In genomic region chr3:168047190-168047795, GRCh38 we compare ENCODE assay signal across 2 cellular contexts.
TF ChIP-seq lines count a peak whose summit lies in the region.

No MANE protein-coding gene starts in this region.

TF ChIP-seq in HEK293, 187 proteins besides CTCF, POLR2A, EP300 and RAD21 (continued from another document and continues in another):
- TF ChIP-seq ZNF654 (tag by site-specific recombination; IDR thresholded peaks at IDR 0.05; ENCODE audit: low read depth) = peak; percentile 98
- no peak for TF ChIP-seq HOXA7 (CRISPR knock-in tag; IDR thresholded peaks at IDR 0.05; ENCODE audit: borderline replicate concordance)
- no peak for TF ChIP-seq ZNF843 (tag by site-specific recombination; IDR thresholded peaks at IDR 0.05)
- TF ChIP-seq ZNF621 (tag by site-specific recombination; IDR thresholded peaks at IDR 0.05) = no peak
- TF ChIP-seq GLI2 (tag by site-specific recombination; IDR thresholded peaks at IDR 0.05; ENCODE audit: borderline replicate concordance, low read depth) = no peak
- no peak for TF ChIP-seq ZNF223 (tag by site-specific recombination; IDR thresholded peaks at IDR 0.05)
- no peak for TF ChIP-seq ZNF211 (tag by site-specific recombination; IDR thresholded peaks at IDR 0.05; ENCODE audit: low read depth)
- no peak for TF ChIP-seq ZNF501 (tag by site-specific recombination; IDR thresholded peaks at IDR 0.05)
- no peak for TF ChIP-seq MYNN (tag by site-specific recombination; IDR thresholded peaks at IDR 0.05; ENCODE audit: borderline replicate concordance)
- TF ChIP-seq ZNF350 (tag by site-specific recombination; IDR thresholded peaks at IDR 0.05) = no peak
- TF ChIP-seq ZNF629 (tag by site-specific recombination; IDR thresholded peaks at IDR 0.05) = peak; percentile 48; the same call in 1 of the 2 replicates
- TF ChIP-seq ZNF76 (tag by site-specific recombination; IDR thresholded peaks at IDR 0.05; ENCODE audit: borderline replicate concordance, low read depth) = no peak
- peak; percentile 89 for TF ChIP-seq ZNF660 (tag by site-specific recombination; IDR thresholded peaks at IDR 0.05)
- TF ChIP-seq ZBTB8A (tag by site-specific recombination; IDR thresholded peaks at IDR 0.05) = 0 out of 2 replicates have a peak, but pooled peaks have one; percentile 10
- TF ChIP-seq MZF1 (tag by site-specific recombination; IDR thresholded peaks at IDR 0.05; ENCODE audit: borderline replicate concordance) = no peak
- TF ChIP-seq OVOL3 (tag by site-specific recombination; IDR thresholded peaks at IDR 0.05) = no peak
- TF ChIP-seq SETDB1 (IDR thresholded peaks at IDR 0.05; ENCODE audit: insufficient read length, low read length) = no peak
- no peak for TF ChIP-seq ZNF266 (tag by site-specific recombination; IDR thresholded peaks at IDR 0.05; ENCODE audit: low read depth)
- no peak for TF ChIP-seq ZNF555 (tag by site-specific recombination; conservative IDR thresholded peaks at IDR 0.05)
- TF ChIP-seq, protein P1, sequence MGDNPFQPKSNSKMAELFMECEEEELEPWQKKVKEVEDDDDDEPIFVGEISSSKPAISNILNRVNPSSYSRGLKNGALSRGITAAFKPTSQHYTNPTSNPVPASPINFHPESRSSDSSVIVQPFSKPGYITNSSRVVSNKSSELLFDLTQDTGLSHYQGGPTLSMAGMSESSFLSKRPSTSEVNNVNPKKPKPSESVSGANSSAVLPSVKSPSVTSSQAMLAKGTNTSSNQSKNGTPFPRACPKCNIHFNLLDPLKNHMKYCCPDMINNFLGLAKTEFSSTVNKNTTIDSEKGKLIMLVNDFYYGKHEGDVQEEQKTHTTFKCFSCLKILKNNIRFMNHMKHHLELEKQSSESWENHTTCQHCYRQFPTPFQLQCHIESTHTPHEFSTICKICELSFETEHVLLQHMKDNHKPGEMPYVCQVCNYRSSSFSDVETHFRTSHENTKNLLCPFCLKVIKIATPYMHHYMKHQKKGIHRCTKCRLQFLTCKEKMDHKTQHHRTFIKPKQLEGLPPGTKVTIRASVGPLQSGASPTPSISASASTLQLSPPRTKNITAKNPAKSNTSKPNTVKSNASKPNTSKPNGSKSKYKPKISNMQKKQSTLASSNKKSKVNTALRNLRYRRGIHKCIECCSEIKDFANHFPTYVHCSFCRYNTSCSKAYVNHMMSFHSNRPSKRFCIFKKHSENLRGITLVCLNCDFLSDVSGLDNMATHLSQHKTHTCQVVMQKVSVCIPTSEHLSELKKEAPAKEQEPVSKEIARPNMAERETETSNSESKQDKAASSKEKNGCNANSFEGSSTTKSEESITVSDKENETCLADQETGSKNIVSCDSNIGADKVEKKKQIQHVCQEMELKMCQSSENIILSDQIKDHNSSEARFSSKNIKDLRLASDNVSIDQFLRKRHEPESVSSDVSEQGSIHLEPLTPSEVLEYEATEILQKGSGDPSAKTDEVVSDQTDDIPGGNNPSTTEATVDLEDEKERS (tag by site-specific recombination; IDR thresholded peaks at IDR 0.05) = no peak
- TF ChIP-seq ZBTB49 (tag by site-specific recombination; IDR thresholded peaks at IDR 0.05; ENCODE audit: low read depth) = no peak
- no peak for TF ChIP-seq ZBTB20 (tag by site-specific recombination; IDR thresholded peaks at IDR 0.05)
- no peak for TF ChIP-seq KLF16 (tag by site-specific recombination; IDR thresholded peaks at IDR 0.05)
- no peak for TF ChIP-seq ELK4 (IDR thresholded peaks at IDR 0.05; ENCODE audit: borderline replicate concordance, low read depth, low read length)

TF ChIP-seq in HepG2, 621 proteins besides CTCF, POLR2A, EP300 and RAD21 (continued from another document and continues in another):
- TF ChIP-seq ZNF318 (CRISPR knock-in tag; IDR thresholded peaks at IDR 0.05) (no peak), RXRB (CRISPR knock-in tag; IDR thresholded peaks at IDR 0.05; ENCODE audit: borderline replicate concordance) (peak; percentile 32; the same call in 1 of the 2 replicates), ZNF570 (CRISPR knock-in tag; IDR thresholded peaks at IDR 0.05; ENCODE audit: borderline replicate concordance) (no peak), ZSCAN9 (CRISPR knock-in tag; IDR thresholded peaks at IDR 0.05; ENCODE audit: borderline replicate concordance) (0 out of 2 replicates have a peak, but pooled peaks have one; percentile 39), GATAD1 (CRISPR knock-in tag; IDR thresholded peaks at IDR 0.05) (peak; percentile 49; the same call in 1 of the 2 replicates), TFDP2 (CRISPR knock-in tag; IDR thresholded peaks at IDR 0.05) (peak; percentile 26; the same call in 1 of the 2 replicates), ZFP1 (CRISPR knock-in tag; IDR thresholded peaks at IDR 0.05) (no peak), KAT8 (CRISPR knock-in tag; IDR thresholded peaks at IDR 0.05) (peak; percentile 44), SMC3 (IDR thresholded peaks at IDR 0.05; ENCODE audit: low read length) (peak; percentile 93), POGK (CRISPR knock-in tag; conservative IDR thresholded peaks at IDR 0.05) (no peak), MIXL1 (CRISPR knock-in tag; IDR thresholded peaks at IDR 0.05) (peak; percentile 69), ZNF598 (CRISPR knock-in tag; IDR thresholded peaks at IDR 0.05; ENCODE audit: borderline replicate concordance) (no peak)
- TF ChIP-seq, protein P2, sequence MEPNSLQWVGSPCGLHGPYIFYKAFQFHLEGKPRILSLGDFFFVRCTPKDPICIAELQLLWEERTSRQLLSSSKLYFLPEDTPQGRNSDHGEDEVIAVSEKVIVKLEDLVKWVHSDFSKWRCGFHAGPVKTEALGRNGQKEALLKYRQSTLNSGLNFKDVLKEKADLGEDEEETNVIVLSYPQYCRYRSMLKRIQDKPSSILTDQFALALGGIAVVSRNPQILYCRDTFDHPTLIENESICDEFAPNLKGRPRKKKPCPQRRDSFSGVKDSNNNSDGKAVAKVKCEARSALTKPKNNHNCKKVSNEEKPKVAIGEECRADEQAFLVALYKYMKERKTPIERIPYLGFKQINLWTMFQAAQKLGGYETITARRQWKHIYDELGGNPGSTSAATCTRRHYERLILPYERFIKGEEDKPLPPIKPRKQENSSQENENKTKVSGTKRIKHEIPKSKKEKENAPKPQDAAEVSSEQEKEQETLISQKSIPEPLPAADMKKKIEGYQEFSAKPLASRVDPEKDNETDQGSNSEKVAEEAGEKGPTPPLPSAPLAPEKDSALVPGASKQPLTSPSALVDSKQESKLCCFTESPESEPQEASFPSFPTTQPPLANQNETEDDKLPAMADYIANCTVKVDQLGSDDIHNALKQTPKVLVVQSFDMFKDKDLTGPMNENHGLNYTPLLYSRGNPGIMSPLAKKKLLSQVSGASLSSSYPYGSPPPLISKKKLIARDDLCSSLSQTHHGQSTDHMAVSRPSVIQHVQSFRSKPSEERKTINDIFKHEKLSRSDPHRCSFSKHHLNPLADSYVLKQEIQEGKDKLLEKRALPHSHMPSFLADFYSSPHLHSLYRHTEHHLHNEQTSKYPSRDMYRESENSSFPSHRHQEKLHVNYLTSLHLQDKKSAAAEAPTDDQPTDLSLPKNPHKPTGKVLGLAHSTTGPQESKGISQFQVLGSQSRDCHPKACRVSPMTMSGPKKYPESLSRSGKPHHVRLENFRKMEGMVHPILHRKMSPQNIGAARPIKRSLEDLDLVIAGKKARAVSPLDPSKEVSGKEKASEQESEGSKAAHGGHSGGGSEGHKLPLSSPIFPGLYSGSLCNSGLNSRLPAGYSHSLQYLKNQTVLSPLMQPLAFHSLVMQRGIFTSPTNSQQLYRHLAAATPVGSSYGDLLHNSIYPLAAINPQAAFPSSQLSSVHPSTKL (CRISPR knock-in tag; IDR thresholded peaks at IDR 0.05) = 0 out of 2 replicates have a peak, but pooled peaks have one; percentile 31
- TF ChIP-seq, protein P3, sequence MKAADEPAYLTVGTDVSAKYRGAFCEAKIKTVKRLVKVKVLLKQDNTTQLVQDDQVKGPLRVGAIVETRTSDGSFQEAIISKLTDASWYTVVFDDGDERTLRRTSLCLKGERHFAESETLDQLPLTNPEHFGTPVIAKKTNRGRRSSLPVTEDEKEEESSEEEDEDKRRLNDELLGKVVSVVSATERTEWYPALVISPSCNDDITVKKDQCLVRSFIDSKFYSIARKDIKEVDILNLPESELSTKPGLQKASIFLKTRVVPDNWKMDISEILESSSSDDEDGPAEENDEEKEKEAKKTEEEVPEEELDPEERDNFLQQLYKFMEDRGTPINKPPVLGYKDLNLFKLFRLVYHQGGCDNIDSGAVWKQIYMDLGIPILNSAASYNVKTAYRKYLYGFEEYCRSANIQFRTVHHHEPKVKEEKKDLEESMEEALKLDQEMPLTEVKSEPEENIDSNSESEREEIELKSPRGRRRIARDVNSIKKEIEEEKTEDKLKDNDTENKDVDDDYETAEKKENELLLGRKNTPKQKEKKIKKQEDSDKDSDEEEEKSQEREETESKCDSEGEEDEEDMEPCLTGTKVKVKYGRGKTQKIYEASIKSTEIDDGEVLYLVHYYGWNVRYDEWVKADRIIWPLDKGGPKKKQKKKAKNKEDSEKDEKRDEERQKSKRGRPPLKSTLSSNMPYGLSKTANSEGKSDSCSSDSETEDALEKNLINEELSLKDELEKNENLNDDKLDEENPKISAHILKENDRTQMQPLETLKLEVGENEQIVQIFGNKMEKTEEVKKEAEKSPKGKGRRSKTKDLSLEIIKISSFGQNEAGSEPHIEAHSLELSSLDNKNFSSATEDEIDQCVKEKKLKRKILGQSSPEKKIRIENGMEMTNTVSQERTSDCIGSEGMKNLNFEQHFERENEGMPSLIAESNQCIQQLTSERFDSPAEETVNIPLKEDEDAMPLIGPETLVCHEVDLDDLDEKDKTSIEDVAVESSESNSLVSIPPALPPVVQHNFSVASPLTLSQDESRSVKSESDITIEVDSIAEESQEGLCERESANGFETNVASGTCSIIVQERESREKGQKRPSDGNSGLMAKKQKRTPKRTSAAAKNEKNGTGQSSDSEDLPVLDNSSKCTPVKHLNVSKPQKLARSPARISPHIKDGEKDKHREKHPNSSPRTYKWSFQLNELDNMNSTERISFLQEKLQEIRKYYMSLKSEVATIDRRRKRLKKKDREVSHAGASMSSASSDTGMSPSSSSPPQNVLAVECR (CRISPR knock-in tag; IDR thresholded peaks at IDR 0.05; ENCODE audit: borderline replicate concordance) = no peak
